Comparison of ENCODE assay signal across 8 cellular contexts in the genomic region with DNA sequence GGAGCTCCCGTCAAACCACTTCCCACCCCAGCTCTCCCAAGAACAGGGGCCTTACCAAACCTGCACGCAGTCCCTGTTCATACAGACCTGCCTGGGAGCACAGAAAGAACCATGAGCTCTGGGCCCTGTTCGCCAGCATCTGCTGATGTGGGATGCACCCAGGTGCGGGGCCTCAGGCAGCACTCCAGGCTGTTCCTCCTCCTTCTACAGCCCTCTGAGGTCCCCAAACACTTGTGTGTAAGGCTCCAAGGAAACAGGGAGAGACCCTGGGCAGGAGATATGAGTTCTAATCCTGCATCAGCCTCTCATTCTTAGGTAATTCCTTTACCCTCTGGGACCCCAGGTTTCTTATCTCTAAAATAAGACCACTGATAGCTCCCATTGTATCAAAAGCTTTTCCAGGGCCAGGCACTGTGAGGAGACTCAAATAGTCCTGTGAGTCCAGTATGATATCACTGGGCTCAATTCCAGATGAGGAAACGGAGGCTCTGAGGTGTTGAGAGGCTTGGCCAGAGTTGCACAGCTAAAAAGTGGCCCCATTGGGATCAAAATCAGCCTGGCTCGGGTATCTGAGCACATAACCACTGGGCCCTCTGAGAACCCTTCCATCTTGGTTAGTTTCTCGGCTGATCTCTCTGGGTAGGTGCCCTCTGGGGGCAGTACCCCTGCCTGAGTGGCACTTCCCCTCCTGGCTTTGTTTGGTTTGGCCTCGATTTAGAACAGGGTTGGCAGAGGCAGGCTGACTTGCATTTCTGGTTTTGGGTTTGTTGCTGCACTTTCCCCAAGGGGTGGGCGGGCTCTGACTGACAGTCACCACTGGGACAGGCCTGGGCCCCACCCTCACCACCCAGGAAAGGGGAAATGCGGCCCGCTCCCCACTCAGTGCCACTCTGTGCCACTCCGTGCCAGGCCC.
DNase-seq lines count a peak whose midpoint lies in the region; ATAC-seq and TF ChIP-seq lines count a peak whose summit lies in the region.

No MANE protein-coding gene starts in this region.

- no peaks in the 10 kb centered on the region for H3K9me3 ChIP-seq in gastrocnemius medialis

- in situ Hi-C loops in gastrocnemius medialis (cut with MboI; ENCODE audit: low sequenced_read_pairs in 4 of 4): loop anchor here in 1 of 4 donors (10.0 kb wide), 1 partner anchor 135 kb away; no protein-coding TSS in a partner anchor

- no peaks in the 10 kb centered on the region for H3K27me3 ChIP-seq in gastrocnemius medialis

- H3K27ac Mint-ChIP-seq in CD14-positive monocyte (peak overlapping the region; percentile 94 to 99 (median 97)), glutamatergic neuron (ENCODE audit: unreplicated experiment) (peak overlapping the region; percentile 38)

- peak overlapping the region; percentile 66 to 80 (median 76) for H3K27ac ChIP-seq in gastrocnemius medialis

- DNase-seq in CD14-positive monocyte (ENCODE audit: low spot score) (peak; percentile 92), NB4 (ENCODE audit: low read depth) (peak; percentile 79), activated T-helper 1 cell treated with Interleukin-2 at 50 U/mL for 16 hours (ENCODE audit: low read depth) (peak; percentile 23), glutamatergic neuron (no peak), gastrocnemius medialis (peak; percentile 40 to 58), SK-N-DZ (ENCODE audit: low spot score) (no peak), epidermal melanocyte (ENCODE audit: insufficient read length, low spot score) (no peak)
- DNase-seq in effector CD8-positive, alpha-beta T cell (lab: John Stamatoyannopoulos, UW): no peak

- H3K4me1 Mint-ChIP-seq in CD14-positive monocyte: peaks cover 81% of the 10 kb centered on the region
- H3K4me1 Mint-ChIP-seq in glutamatergic neuron (ENCODE audit: low read depth, unreplicated experiment): peaks cover 20% of the 10 kb centered on the region

- no peaks in the 10 kb centered on the region for H3K27me3 Mint-ChIP-seq in CD14-positive monocyte (ENCODE audit: low read depth in 3 of 3)
- H3K27me3 Mint-ChIP-seq in glutamatergic neuron (ENCODE audit: unreplicated experiment): peaks cover 21% of the 10 kb centered on the region

- peaks cover 0 to 9% of the 10 kb centered on the region in 2 donors for H3K36me3 ChIP-seq in gastrocnemius medialis

- H3K4me3 Mint-ChIP-seq in CD14-positive monocyte (peak overlapping the region; percentile 71 to 92), glutamatergic neuron (ENCODE audit: unreplicated experiment) (no peak overlapping the region)

- H3K4me3 ChIP-seq in NB4 (ENCODE audit: low read depth, low read length) (no peak overlapping the region), gastrocnemius medialis (no peak overlapping the region)

- no peak for TF ChIP-seq POLR2A in NB4 (IDR thresholded peaks at IDR 0.05; ENCODE audit: extremely low read depth, insufficient read length)
- no peak for TF ChIP-seq POLR2A in gastrocnemius medialis (IDR thresholded peaks at IDR 0.05)

- H3K36me3 Mint-ChIP-seq in CD14-positive monocyte: peaks cover 30 to 33% of the 10 kb centered on the region in 2 donors
- H3K36me3 Mint-ChIP-seq in glutamatergic neuron (ENCODE audit: unreplicated experiment): no peaks in the 10 kb centered on the region

- intact Hi-C loops in CD14-positive monocyte (cut with micrococcal nuclease): loop anchor here (5.0 to 10.0 kb wide), 4 partner anchors 55 to 308 kb away; a partner anchor contains a TSS
- intact Hi-C loops in gastrocnemius medialis (cut with DNase I; ENCODE audit: low total_unique reads): loop anchor here (5.0 kb wide), 1 partner anchor 118 kb away; a partner anchor contains a TSS

- no peak for ATAC-seq in gastrocnemius medialis

- TF ChIP-seq CTCF in CD14-positive monocyte (IDR thresholded peaks at IDR 0.05): no peak
- no peak for TF ChIP-seq CTCF in NB4 (IDR thresholded peaks at IDR 0.05; ENCODE audit: low read depth, low read length)
- no peak for TF ChIP-seq CTCF in glutamatergic neuron (IDR thresholded peaks at IDR 0.05; ENCODE audit: partially characterized antibody, unreplicated experiment)
- TF ChIP-seq CTCF in gastrocnemius medialis (IDR thresholded peaks at IDR 0.05 in 4 of 5, conservative IDR thresholded peaks at IDR 0.05 in 1 of 5): no peak

- H3K4me1 ChIP-seq in gastrocnemius medialis: peaks cover 44 to 46% of the 10 kb centered on the region in 2 donors

- H3K9me3 Mint-ChIP-seq in CD14-positive monocyte: no peaks in the 10 kb centered on the region
- peaks cover 12% of the 10 kb centered on the region for H3K9me3 Mint-ChIP-seq in glutamatergic neuron (ENCODE audit: unreplicated experiment)

Comparison
In these comparisons a context has a peak if more than half of its experiments do, and no peak if none do; other contexts are left out.
1. DNase-seq: peak in CD14-positive monocyte (single experiment), NB4 (single experiment), activated T-helper 1 cell treated with Interleukin-2 at 50 U/mL for 16 hours (single experiment) and gastrocnemius medialis (2 of 2); none in glutamatergic neuron (single experiment), SK-N-DZ (single experiment), epidermal melanocyte (single experiment) and effector CD8-positive, alpha-beta T cell (single experiment).